In the genomic region with DNA sequence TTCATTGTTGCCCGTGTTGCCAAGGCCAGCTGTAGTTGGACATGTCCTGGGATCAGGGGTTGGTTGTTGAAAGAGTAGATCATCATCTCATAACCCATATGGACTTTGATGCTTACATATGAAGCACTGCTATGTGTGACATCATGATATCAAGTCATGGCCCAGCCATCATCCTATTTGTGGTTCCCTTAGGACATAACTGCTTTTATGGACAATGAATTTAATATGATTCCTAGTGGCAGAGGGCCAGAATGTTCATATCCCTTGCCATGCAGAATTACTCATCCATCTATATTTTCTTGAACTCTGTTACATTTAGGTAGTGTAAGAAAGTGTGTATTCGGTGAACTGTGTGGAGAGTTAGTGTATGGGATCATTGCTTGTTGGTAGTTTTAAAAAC, we compare ENCODE assay signal across 10 cellular contexts.
"Had no signal": no experiment of that assay in that cellular context is flagged by ENCODE, and none has a peak within 500 bp of the region (broad histone marks: within the 10 kb centered on the region; RNA-seq: fewer than 3 reads in every experiment).

No MANE protein-coding gene starts in this region.

- H3K27ac Mint-ChIP-seq: activated naive CD8-positive, alpha-beta T cell; natural killer cell treated with Interleukin-12 subunit alpha and Interleukin-12 subunit beta and Interleukin-15 and Interleukin-18, amount 100 ng/mL, for 72 hours; T-helper 2 cell treated with Interferon-gamma antibody and Interleukin-4, amounts not matched to agents 5 μg/mL and 100 μg/mL, for 36 hours had no signal

- H3K4me3 ChIP-seq: heart right ventricle, sigmoid colon, tibial artery had no signal

- H3K4me1 ChIP-seq: heart right ventricle, sigmoid colon, tibial artery had no signal

- H3K27me3 Mint-ChIP-seq: activated naive CD8-positive, alpha-beta T cell; natural killer cell treated with Interleukin-12 subunit alpha and Interleukin-12 subunit beta and Interleukin-15 and Interleukin-18, amount 100 ng/mL, for 72 hours had no signal

- H3K9me3 ChIP-seq: heart right ventricle, sigmoid colon, tibial artery had no signal

- H3K27ac ChIP-seq: heart right ventricle, sigmoid colon, tibial artery had no signal

- H3K27me3 ChIP-seq: heart right ventricle, sigmoid colon, tibial artery had no signal

- DNase-seq: activated CD4-positive, alpha-beta T cell treated with anti-CD3 and anti-CD28 coated beads, Interleukin-2, amount 50 U/mL, for 48 hours; activated gamma-delta T cell treated with Interleukin-2 at 50 U/mL for 16 hours; heart right ventricle; nucleus accumbens; sigmoid colon; stimulated activated naive CD4-positive, alpha-beta T cell treated with Interleukin-2 at 50 U/mL for 16 hours; tibial artery had no signal

- H3K36me3 ChIP-seq: heart right ventricle, sigmoid colon, tibial artery had no signal

- H3K4me3 Mint-ChIP-seq: activated naive CD8-positive, alpha-beta T cell; natural killer cell treated with Interleukin-12 subunit alpha and Interleukin-12 subunit beta and Interleukin-15 and Interleukin-18, amount 100 ng/mL, for 72 hours; T-helper 2 cell treated with Interferon-gamma antibody and Interleukin-4, amounts not matched to agents 5 μg/mL and 100 μg/mL, for 36 hours had no signal

- ATAC-seq: heart right ventricle; natural killer cell treated with Interleukin-12 subunit alpha and Interleukin-12 subunit beta and Interleukin-15 and Interleukin-18, amount 100 ng/mL, for 72 hours had no signal
